In genomic region chr6:13305791-13306190, GRCh38 we compare ENCODE assay signal across 23 cellular contexts.
"Had no signal": no experiment of that assay in that cellular context is flagged by ENCODE, and none has a peak within 500 bp of the region (broad histone marks: within the 10 kb centered on the region; RNA-seq: fewer than 3 reads in every experiment).

No MANE protein-coding gene starts in this region.

- H3K27me3 ChIP-seq: colonic mucosa, esophagus squamous epithelium, hepatocyte, right lobe of liver, testis, transverse colon had no signal

- H3K9me3 Mint-ChIP-seq: naive B cell; nephron; stimulated activated naive CD8-positive, alpha-beta T cell treated with anti-CD3 and anti-CD28 coated beads, Interleukin-15, amount 100 ng/mL, for 72 hours had no signal

- H3K4me2 ChIP-seq: hepatocyte had no signal

- ATAC-seq: left cardiac atrium; lower lobe of right lung; psoas muscle; right lobe of liver; stimulated activated naive CD8-positive, alpha-beta T cell treated with anti-CD3 and anti-CD28 coated beads, Interleukin-15, amount 100 ng/mL, for 72 hours had no signal

- H3K36me3 ChIP-seq: colonic mucosa had no signal

- H3K4me3 Mint-ChIP-seq: nephron; stimulated activated naive CD8-positive, alpha-beta T cell treated with anti-CD3 and anti-CD28 coated beads, Interleukin-15, amount 100 ng/mL, for 72 hours had no signal

- H3K79me2 ChIP-seq: hepatocyte had no signal

- DNase-seq: colonic mucosa; dermis blood vessel endothelial cell; esophagus squamous epithelium; foreskin fibroblast; head of caudate nucleus; kidney; left cardiac atrium; left ventricle myocardium inferior; lower lobe of right lung; mesendoderm; naive B cell; psoas muscle; retina; right lobe of liver; stimulated activated CD4-positive, alpha-beta T cell treated with anti-CD3 and anti-CD28 coated beads, Interleukin-15, amount 100 ng/mL, for 24 hours; stimulated activated CD4-positive, alpha-beta T cell treated with anti-CD3 and anti-CD28 coated beads, Interleukin-1b, Interleukin-23, amount 100 ng/mL, for 48 hours; stimulated activated CD4-positive, alpha-beta T cell treated with anti-CD3 and anti-CD28 coated beads, Interleukin-4, amount 100 ng/mL, for 4 hours; stimulated activated naive B cell treated with anti-CD40 and anti-IgM and Interleukin-4, amounts not matched to agents 10 μg/mL and 1 μg/mL and 100 μg/mL, for 72 hours; stimulated activated naive CD8-positive, alpha-beta T cell treated with anti-CD3 and anti-CD28 coated beads, Interleukin-15, amount 100 ng/mL, for 72 hours; testis; transverse colon had no signal

- H3K27ac Mint-ChIP-seq: stimulated activated naive CD8-positive, alpha-beta T cell treated with anti-CD3 and anti-CD28 coated beads, Interleukin-15, amount 100 ng/mL, for 72 hours had no signal

- H3K4me3 ChIP-seq: colonic mucosa, esophagus squamous epithelium, hepatocyte, left ventricle myocardium inferior, lower lobe of right lung, psoas muscle, right lobe of liver, testis, transverse colon had no signal

- H3K9me3 ChIP-seq: colonic mucosa, esophagus squamous epithelium, left ventricle myocardium inferior, lower lobe of right lung, psoas muscle, right lobe of liver, testis, transverse colon had no signal

- H3K4me1 ChIP-seq: testis had no signal

- H3K27ac ChIP-seq: colonic mucosa, hepatocyte, left ventricle myocardium inferior, lower lobe of right lung, psoas muscle, right lobe of liver, testis, transverse colon had no signal

- H2AFZ ChIP-seq: hepatocyte had no signal

- H3K27me3 Mint-ChIP-seq: naive B cell; stimulated activated naive B cell treated with anti-CD40 and anti-IgM and Interleukin-4, amounts not matched to agents 10 μg/mL and 1 μg/mL and 100 μg/mL, for 72 hours; stimulated activated naive CD8-positive, alpha-beta T cell treated with anti-CD3 and anti-CD28 coated beads, Interleukin-15, amount 100 ng/mL, for 72 hours had no signal
